Comparison of ENCODE assay signal across 8 cellular contexts in the genomic region with DNA sequence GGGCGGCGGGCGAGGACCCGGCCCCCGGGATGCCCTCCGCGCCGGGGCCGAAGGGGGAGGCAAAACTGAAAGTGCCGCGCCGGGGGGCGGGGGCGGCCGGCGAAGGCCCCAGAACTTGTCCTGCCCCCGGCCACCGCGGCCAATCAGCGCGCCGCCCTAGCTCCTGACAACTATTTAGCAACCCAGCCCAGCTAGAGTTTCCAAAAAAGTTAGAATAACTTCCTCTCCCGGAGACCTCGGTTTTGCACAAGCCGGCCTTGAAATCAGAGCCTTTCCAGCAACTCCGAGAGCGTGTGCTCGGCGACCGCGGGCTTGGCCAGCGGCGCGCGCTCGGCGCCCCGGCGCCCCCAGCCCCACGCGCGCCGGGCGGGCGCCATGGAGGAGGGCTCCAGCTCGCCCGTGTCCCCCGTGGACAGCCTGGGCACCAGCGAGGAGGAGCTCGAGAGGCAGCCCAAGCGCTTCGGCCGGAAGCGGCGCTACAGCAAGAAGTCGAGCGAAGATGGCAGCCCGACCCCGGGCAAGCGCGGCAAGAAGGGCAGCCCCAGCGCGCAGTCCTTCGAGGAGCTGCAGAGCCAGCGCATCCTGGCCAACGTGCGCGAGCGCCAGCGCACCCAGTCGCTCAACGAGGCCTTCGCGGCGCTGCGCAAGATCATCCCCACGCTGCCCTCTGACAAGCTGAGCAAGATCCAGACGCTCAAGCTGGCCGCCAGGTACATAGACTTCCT. TPM values are rescaled to one million over a fixed set of nuclear protein-coding genes. Genes with fewer than 3 reads are reported as not detected.
DNase-seq lines count a peak whose midpoint lies in the region; TF ChIP-seq lines count a peak whose summit lies in the region.

A gene (plus strand): TSS at position 245 of the 725 bp plus-strand sequence. CDS start 131 bp downstream, at position 376.

- H4K20me1 ChIP-seq in OCI-LY7 (ENCODE audit: insufficient read depth, low read length) = no peaks in the 10 kb centered on the region

- no peak for TF ChIP-seq CTCF in OCI-LY7 (conservative IDR thresholded peaks at IDR 0.05; ENCODE audit: low read length)

- BruUV-seq in OCI-LY7 (replicated peaks; lab: Mats Ljungman, UMichigan) = no TSS peak

- no peak within 1 kb of the TSS for H3K9ac ChIP-seq in iPS-15b (ENCODE audit: low read depth, low read length)

- intact Hi-C loops in OCI-LY7 (cut with micrococcal nuclease; ENCODE audit: unreplicated experiment) = no loop called here

- POLR2A ChIA-PET in OCI-LY7 (lab: Charles Lee) = no interaction called here

- H3K9me2 ChIP-seq in OCI-LY7 (ENCODE audit: insufficient read depth, low read length) = no peaks in the 10 kb centered on the region

- no peaks in the 10 kb centered on the region for H3K9me3 ChIP-seq in iPS-15b (ENCODE audit: control insufficient read depth, insufficient read depth, low read length)
- no peaks in the 10 kb centered on the region for H3K9me3 ChIP-seq in OCI-LY7 (ENCODE audit: low read length)

- H3K27me3 ChIP-seq in iPS-15b (ENCODE audit: control insufficient read depth, insufficient read depth, low read length) = peaks cover 57% of the 10 kb centered on the region

- no peak within 1 kb of the TSS for H3K27ac ChIP-seq in OCI-LY7 (ENCODE audit: low read depth, low read length, poor library complexity, severe bottlenecking)

- no peaks in the 10 kb centered on the region for H3K79me2 ChIP-seq in OCI-LY7 (ENCODE audit: insufficient read depth, low read depth, low read length)

- no peaks in the 10 kb centered on the region for H3K36me3 ChIP-seq in iPS-15b (ENCODE audit: control insufficient read depth, insufficient read depth, low read length)
- H3K36me3 ChIP-seq in OCI-LY7 (ENCODE audit: insufficient read depth, low read length) = no peaks in the 10 kb centered on the region

- DNase-seq in GOT3 (lab: John Stamatoyannopoulos, UW) (peak; percentile 61), amniotic epithelial cell (ENCODE audit: low read depth) (peak; percentile 75), skeletal muscle cell (ENCODE audit: low read depth) (peak; percentile 76), NCI-H2029 (lab: John Stamatoyannopoulos, UW) (no peak), germinal center (ENCODE audit: low spot score) (no peak), OCI-LY7 (ENCODE audit: low spot score) (no peak)
- no peak for DNase-seq in NK-92 treated with Interleukin-12 subunit alpha and Interleukin-12 subunit beta, amount 100 ng/mL, for 24 hours (lab: John Stamatoyannopoulos, UW)

- H3K4me2 ChIP-seq in OCI-LY7 (ENCODE audit: low read length) = no peak within 1 kb of the TSS

- no peak within 1 kb of the TSS for H2AFZ ChIP-seq in OCI-LY7 (ENCODE audit: low read length)

- CTCF ChIA-PET in OCI-LY7 (lab: Charles Lee; ENCODE audit: unreplicated experiment) = no interaction called here

- H3K4me1 ChIP-seq in iPS-15b (ENCODE audit: control insufficient read depth, insufficient read depth, low read length) (no peaks in the 10 kb centered on the region), OCI-LY7 (ENCODE audit: insufficient read depth, low read length, poor library complexity, severe bottlenecking) (no peaks in the 10 kb centered on the region)

- peak within 1 kb of the TSS; percentile 66 for H3K4me3 ChIP-seq in iPS-15b (ENCODE audit: low read depth, low read length)
- peak within 1 kb of the TSS; percentile 83 for H3K4me3 ChIP-seq in skeletal muscle cell (ENCODE audit: low read depth, low read length)
- H3K4me3 ChIP-seq in OCI-LY7 (ENCODE audit: low read depth, low read length, poor library complexity, severe bottlenecking) = no peak within 1 kb of the TSS

RNA-seq across cellular contexts. Expression of the gene that starts here (rescaled TPM):
- total RNA-seq in OCI-LY7 (2014; rRNA removed; shearing (Covaris generic)) = not detected in 2 replicates
- total RNA-seq in OCI-LY7 (2022) = not detected in 2 replicates

Comparison
In these comparisons a context has a peak if more than half of its experiments do, and no peak if none do; other contexts are left out.
1. DNase-seq: peak in GOT3 (single experiment), amniotic epithelial cell (single experiment) and skeletal muscle cell (single experiment); none in NCI-H2029 (single experiment), NK-92 treated with Interleukin-12 subunit alpha and Interleukin-12 subunit beta, amount 100 ng/mL, for 24 hours (single experiment), germinal center (single experiment) and OCI-LY7 (single experiment).